ENCODE assay signal across 8 cellular contexts in genomic region chrX:56812515-56813105, GRCh38.
A peak's percentile ranks its signal among the peaks of the same experiment; 100 is the strongest.
DNase-seq lines count a peak whose midpoint lies in the region; ATAC-seq and TF ChIP-seq lines count a peak whose summit lies in the region.

No MANE protein-coding gene starts in this region.

- H3K4me3 ChIP-seq in Peyer's patch (peak overlapping the region in 2 of 4 donors; percentile 19 to 37), urinary bladder (ENCODE audit: low read depth, low read length) (peak overlapping the region; percentile 9), aorta (ENCODE audit: low read length in 2 of 2) (no peak overlapping the region)

- ATAC-seq in GM18870 (IDR thresholded peaks at IDR 0.05; ENCODE audit: unreplicated experiment) (peak; percentile 85), HG02798 (IDR thresholded peaks at IDR 0.05; ENCODE audit: poor library complexity, unreplicated experiment) (peak; percentile 95), aorta (ENCODE audit: low FRiP score) (no peak)

- 53% methylated on average over 7 of the region's 7 CpGs for WGBS in urinary bladder
- 61 to 66% methylated on average over 7 of the region's 7 CpGs for WGBS in aorta, 2 donors

- H3K27ac ChIP-seq in Peyer's patch = peak overlapping the region; percentile 6 to 61 (median 42)
- peak overlapping the region; percentile 57 for H3K27ac ChIP-seq in urinary bladder (ENCODE audit: low read depth)
- no peak overlapping the region for H3K27ac ChIP-seq in aorta (ENCODE audit: low read depth in 1 of 2, low read length in 2 of 2)

- H3K9me3 ChIP-seq in Peyer's patch (no peaks in the 10 kb centered on the region), aorta (ENCODE audit: control insufficient read depth, low read length) (no peaks in the 10 kb centered on the region)

- no peak for TF ChIP-seq CTCF in Peyer's patch (IDR thresholded peaks at IDR 0.05)

- intact Hi-C loops in aorta (cut with DNase I) = no loop called here

- H3K4me1 ChIP-seq in Peyer's patch = no peaks in the 10 kb centered on the region
- H3K4me1 ChIP-seq in urinary bladder (ENCODE audit: insufficient read depth) = no peaks in the 10 kb centered on the region
- no peaks in the 10 kb centered on the region for H3K4me1 ChIP-seq in aorta (ENCODE audit: control insufficient read depth in 1 of 2, insufficient read depth in 2 of 2, low read length in 2 of 2)

- DNase-seq in Peyer's patch (peak in 1 of 3 donors; percentile 2), fibroblast of peridontal ligament (ENCODE audit: extremely low read depth) (peak; percentile 34), NCI-H1436 (lab: John Stamatoyannopoulos, UW) (no peak), HPDE6-E6E7 (ENCODE audit: extremely low spot score) (no peak), aorta (no peak)

- no peaks in the 10 kb centered on the region for H3K27me3 ChIP-seq in Peyer's patch
- no peaks in the 10 kb centered on the region for H3K27me3 ChIP-seq in aorta (ENCODE audit: control insufficient read depth in 1 of 2, insufficient read depth in 2 of 2, low read length in 1 of 2)

- TF ChIP-seq POLR2A in Peyer's patch (IDR thresholded peaks at IDR 0.05) = no peak

- H3K36me3 ChIP-seq in Peyer's patch (no peaks in the 10 kb centered on the region), urinary bladder (ENCODE audit: insufficient read depth) (no peaks in the 10 kb centered on the region), aorta (ENCODE audit: control insufficient read depth in 1 of 2, insufficient read depth in 2 of 2, low read length in 1 of 2) (no peaks in the 10 kb centered on the region)

Comparison
In these comparisons a context has a peak if more than half of its experiments do, and no peak if none do; other contexts are left out.
1. H3K27ac ChIP-seq: peak in Peyer's patch (4 of 4) and urinary bladder (single experiment); none in aorta (0 of 2).